Comparison of ENCODE assay signal across 1 cellular context in the genomic region with DNA sequence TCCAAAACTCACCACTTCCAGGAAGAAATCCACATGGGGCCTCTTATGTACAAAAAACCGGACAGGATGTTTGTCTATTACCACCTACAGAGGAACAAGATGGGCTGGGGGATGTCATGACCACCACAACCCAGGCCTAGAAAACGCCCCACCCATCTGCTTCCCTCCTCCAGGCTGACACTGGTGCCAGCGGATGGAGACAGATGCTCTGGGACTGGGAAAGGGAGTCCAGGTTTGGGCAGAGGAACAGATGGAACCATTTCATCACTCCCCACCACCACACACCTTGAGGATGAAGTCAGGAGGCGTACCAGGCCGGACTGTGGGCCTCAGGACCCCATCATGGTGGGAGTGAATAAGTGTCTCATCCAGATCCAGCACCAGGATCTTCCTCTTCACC.
TF ChIP-seq lines count a peak whose summit lies in the region.

No MANE protein-coding gene starts in this region.

TF ChIP-seq in WTC11, 78 proteins besides CTCF, POLR2A, EP300 and RAD21:
- TF ChIP-seq ZNF281 (CRISPR knock-in tag; IDR thresholded peaks at IDR 0.05) (no peak), ATF3 (CRISPR knock-in tag; conservative IDR thresholded peaks at IDR 0.05) (no peak), AFF4 (CRISPR knock-in tag; IDR thresholded peaks at IDR 0.05; ENCODE audit: borderline replicate concordance) (no peak), RELA (CRISPR knock-in tag; IDR thresholded peaks at IDR 0.05; ENCODE audit: borderline replicate concordance) (no peak), ZNF138 (CRISPR knock-in tag; conservative IDR thresholded peaks at IDR 0.05) (no peak), NFATC4 (CRISPR knock-in tag; IDR thresholded peaks at IDR 0.05) (no peak), SMAD4 (CRISPR knock-in tag; IDR thresholded peaks at IDR 0.05) (no peak), IRF2 (CRISPR knock-in tag; IDR thresholded peaks at IDR 0.05; ENCODE audit: borderline replicate concordance, low read depth) (no peak)
